In genomic region chr7:155205368-155206285, GRCh38 we compare ENCODE assay signal across 1 cellular context.
TF ChIP-seq lines count a peak whose summit lies in the region.

No MANE protein-coding gene starts in this region.

TF ChIP-seq in K562, 482 proteins besides CTCF, POLR2A, EP300 and RAD21 (continued from another document and continues in another):
- TF ChIP-seq, protein P1, sequence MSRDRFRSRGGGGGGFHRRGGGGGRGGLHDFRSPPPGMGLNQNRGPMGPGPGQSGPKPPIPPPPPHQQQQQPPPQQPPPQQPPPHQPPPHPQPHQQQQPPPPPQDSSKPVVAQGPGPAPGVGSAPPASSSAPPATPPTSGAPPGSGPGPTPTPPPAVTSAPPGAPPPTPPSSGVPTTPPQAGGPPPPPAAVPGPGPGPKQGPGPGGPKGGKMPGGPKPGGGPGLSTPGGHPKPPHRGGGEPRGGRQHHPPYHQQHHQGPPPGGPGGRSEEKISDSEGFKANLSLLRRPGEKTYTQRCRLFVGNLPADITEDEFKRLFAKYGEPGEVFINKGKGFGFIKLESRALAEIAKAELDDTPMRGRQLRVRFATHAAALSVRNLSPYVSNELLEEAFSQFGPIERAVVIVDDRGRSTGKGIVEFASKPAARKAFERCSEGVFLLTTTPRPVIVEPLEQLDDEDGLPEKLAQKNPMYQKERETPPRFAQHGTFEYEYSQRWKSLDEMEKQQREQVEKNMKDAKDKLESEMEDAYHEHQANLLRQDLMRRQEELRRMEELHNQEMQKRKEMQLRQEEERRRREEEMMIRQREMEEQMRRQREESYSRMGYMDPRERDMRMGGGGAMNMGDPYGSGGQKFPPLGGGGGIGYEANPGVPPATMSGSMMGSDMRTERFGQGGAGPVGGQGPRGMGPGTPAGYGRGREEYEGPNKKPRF (IDR thresholded peaks at IDR 0.05; ENCODE audit: low read depth, low read length) = no peak
- no peak for TF ChIP-seq ARID3A (IDR thresholded peaks at IDR 0.05; ENCODE audit: borderline replicate concordance, low read depth, low read length)
- no peak for TF ChIP-seq STAG1 (CRISPR knock-in tag; IDR thresholded peaks at IDR 0.05; ENCODE audit: borderline replicate concordance)
- peak; percentile 97 for TF ChIP-seq FOXK1 (CRISPR knock-in tag; IDR thresholded peaks at IDR 0.05; ENCODE audit: borderline replicate concordance)
- TF ChIP-seq, protein P2, sequence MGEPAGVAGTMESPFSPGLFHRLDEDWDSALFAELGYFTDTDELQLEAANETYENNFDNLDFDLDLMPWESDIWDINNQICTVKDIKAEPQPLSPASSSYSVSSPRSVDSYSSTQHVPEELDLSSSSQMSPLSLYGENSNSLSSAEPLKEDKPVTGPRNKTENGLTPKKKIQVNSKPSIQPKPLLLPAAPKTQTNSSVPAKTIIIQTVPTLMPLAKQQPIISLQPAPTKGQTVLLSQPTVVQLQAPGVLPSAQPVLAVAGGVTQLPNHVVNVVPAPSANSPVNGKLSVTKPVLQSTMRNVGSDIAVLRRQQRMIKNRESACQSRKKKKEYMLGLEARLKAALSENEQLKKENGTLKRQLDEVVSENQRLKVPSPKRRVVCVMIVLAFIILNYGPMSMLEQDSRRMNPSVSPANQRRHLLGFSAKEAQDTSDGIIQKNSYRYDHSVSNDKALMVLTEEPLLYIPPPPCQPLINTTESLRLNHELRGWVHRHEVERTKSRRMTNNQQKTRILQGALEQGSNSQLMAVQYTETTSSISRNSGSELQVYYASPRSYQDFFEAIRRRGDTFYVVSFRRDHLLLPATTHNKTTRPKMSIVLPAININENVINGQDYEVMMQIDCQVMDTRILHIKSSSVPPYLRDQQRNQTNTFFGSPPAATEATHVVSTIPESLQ (CRISPR knock-in tag; IDR thresholded peaks at IDR 0.05) = peak; percentile 99; the same call in 1 of the 2 replicates
- TF ChIP-seq HMGXB4 (CRISPR knock-in tag; IDR thresholded peaks at IDR 0.05) = peak; percentile 55; the same call in 1 of the 2 replicates
- peak; percentile 85 for TF ChIP-seq SMARCA4 (IDR thresholded peaks at IDR 0.05)
- peak; percentile 42; the same call in 1 of the 2 replicates for TF ChIP-seq DIDO1 (tag; IDR thresholded peaks at IDR 0.05; ENCODE audit: low read depth)
- TF ChIP-seq KAT2B (IDR thresholded peaks at IDR 0.05; ENCODE audit: low read depth, low read length) = no peak
- TF ChIP-seq HNRNPH1 (optimal IDR thresholded peaks at IDR 0.05; ENCODE audit: low read depth, low read length) = no peak
- TF ChIP-seq, protein P3, sequence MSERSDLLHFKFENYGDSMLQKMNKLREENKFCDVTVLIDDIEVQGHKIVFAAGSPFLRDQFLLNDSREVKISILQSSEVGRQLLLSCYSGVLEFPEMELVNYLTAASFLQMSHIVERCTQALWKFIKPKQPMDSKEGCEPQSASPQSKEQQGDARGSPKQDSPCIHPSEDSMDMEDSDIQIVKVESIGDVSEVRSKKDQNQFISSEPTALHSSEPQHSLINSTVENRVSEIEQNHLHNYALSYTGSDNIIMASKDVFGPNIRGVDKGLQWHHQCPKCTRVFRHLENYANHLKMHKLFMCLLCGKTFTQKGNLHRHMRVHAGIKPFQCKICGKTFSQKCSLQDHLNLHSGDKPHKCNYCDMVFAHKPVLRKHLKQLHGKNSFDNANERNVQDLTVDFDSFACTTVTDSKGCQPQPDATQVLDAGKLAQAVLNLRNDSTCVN (CRISPR knock-in tag; IDR thresholded peaks at IDR 0.05) = peak; percentile 99
- no peak for TF ChIP-seq MTF1 (CRISPR knock-in tag; IDR thresholded peaks at IDR 0.05; ENCODE audit: borderline replicate concordance)
- peak; percentile 95 for TF ChIP-seq CREM (IDR thresholded peaks at IDR 0.05; ENCODE audit: low read depth)
- peak; percentile 91 for TF ChIP-seq NR2C2 (CRISPR knock-in tag; IDR thresholded peaks at IDR 0.05)
- TF ChIP-seq NR2C2 (tag; IDR thresholded peaks at IDR 0.05) = peak; percentile 72
- TF ChIP-seq YBX1 (IDR thresholded peaks at IDR 0.05) = 0 out of 2 replicates have a peak, but pooled peaks have one; percentile 29
- TF ChIP-seq, protein P4, sequence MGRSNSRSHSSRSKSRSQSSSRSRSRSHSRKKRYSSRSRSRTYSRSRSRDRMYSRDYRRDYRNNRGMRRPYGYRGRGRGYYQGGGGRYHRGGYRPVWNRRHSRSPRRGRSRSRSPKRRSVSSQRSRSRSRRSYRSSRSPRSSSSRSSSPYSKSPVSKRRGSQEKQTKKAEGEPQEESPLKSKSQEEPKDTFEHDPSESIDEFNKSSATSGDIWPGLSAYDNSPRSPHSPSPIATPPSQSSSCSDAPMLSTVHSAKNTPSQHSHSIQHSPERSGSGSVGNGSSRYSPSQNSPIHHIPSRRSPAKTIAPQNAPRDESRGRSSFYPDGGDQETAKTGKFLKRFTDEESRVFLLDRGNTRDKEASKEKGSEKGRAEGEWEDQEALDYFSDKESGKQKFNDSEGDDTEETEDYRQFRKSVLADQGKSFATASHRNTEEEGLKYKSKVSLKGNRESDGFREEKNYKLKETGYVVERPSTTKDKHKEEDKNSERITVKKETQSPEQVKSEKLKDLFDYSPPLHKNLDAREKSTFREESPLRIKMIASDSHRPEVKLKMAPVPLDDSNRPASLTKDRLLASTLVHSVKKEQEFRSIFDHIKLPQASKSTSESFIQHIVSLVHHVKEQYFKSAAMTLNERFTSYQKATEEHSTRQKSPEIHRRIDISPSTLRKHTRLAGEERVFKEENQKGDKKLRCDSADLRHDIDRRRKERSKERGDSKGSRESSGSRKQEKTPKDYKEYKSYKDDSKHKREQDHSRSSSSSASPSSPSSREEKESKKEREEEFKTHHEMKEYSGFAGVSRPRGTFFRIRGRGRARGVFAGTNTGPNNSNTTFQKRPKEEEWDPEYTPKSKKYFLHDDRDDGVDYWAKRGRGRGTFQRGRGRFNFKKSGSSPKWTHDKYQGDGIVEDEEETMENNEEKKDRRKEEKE (IDR thresholded peaks at IDR 0.05; ENCODE audit: borderline replicate concordance in 1 of 2, control insufficient read depth in 1 of 2, low read depth in 2 of 2, low read length in 1 of 2) = peak in 1 of 2 experiments; percentile 25; a peak in 1 of 4 replicates
- TF ChIP-seq STAT6 (CRISPR knock-in tag; IDR thresholded peaks at IDR 0.05) = peak; percentile 93; the same call in 1 of the 2 replicates
- peak; percentile 100 for TF ChIP-seq HDGF (IDR thresholded peaks at IDR 0.05)
- TF ChIP-seq SRSF3 (IDR thresholded peaks at IDR 0.05; ENCODE audit: insufficient read depth, low read length) = peak; percentile 91; the same call in 1 of the 2 replicates
- TF ChIP-seq HINFP (tag; conservative IDR thresholded peaks at IDR 0.05; ENCODE audit: low read depth) = no peak; the same call in 1 of the 2 replicates
- TF ChIP-seq KDM1A (IDR thresholded peaks at IDR 0.05) = peak; percentile 35 to 57; a peak in 3 of 4 replicates
- no peak for TF ChIP-seq ZNF121 (CRISPR knock-in tag; conservative IDR thresholded peaks at IDR 0.05)
- TF ChIP-seq, protein P5, sequence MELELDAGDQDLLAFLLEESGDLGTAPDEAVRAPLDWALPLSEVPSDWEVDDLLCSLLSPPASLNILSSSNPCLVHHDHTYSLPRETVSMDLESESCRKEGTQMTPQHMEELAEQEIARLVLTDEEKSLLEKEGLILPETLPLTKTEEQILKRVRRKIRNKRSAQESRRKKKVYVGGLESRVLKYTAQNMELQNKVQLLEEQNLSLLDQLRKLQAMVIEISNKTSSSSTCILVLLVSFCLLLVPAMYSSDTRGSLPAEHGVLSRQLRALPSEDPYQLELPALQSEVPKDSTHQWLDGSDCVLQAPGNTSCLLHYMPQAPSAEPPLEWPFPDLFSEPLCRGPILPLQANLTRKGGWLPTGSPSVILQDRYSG (tag; conservative IDR thresholded peaks at IDR 0.05; ENCODE audit: low read depth) = no peak
- TF ChIP-seq ZNF12 (CRISPR knock-in tag; IDR thresholded peaks at IDR 0.05) = peak; percentile 78; the same call in 1 of the 2 replicates
- TF ChIP-seq NR3C1 (CRISPR knock-in tag; IDR thresholded peaks at IDR 0.05) = peak; percentile 90; the same call in 1 of the 2 replicates
- peak; percentile 66 for TF ChIP-seq PML (IDR thresholded peaks at IDR 0.05; ENCODE audit: low read length)
- no peak; the same call in 1 of the 2 replicates for TF ChIP-seq NR1H2 (CRISPR knock-in tag; IDR thresholded peaks at IDR 0.05)
- TF ChIP-seq ZNF699 (CRISPR knock-in tag; IDR thresholded peaks at IDR 0.05; ENCODE audit: insufficient replicate concordance) = no peak
- peak; percentile 97 for TF ChIP-seq ZNF175 (CRISPR knock-in tag; IDR thresholded peaks at IDR 0.05; ENCODE audit: low read depth)
- peak; percentile 83 for TF ChIP-seq TCF7 (IDR thresholded peaks at IDR 0.05; ENCODE audit: borderline replicate concordance)
- TF ChIP-seq ZNF212 (CRISPR knock-in tag; IDR thresholded peaks at IDR 0.05) = no peak
- peak; percentile 95 for TF ChIP-seq LEF1 (IDR thresholded peaks at IDR 0.05)
- no peak for TF ChIP-seq ZNF561 (CRISPR knock-in tag; conservative IDR thresholded peaks at IDR 0.05)
- no peak for TF ChIP-seq ZNF586 (CRISPR knock-in tag; conservative IDR thresholded peaks at IDR 0.05)
- peak; percentile 70; the same call in 1 of the 2 replicates for TF ChIP-seq NCOA1 (IDR thresholded peaks at IDR 0.05; ENCODE audit: low read depth)
- peak; percentile 83 for TF ChIP-seq NEUROD1 (IDR thresholded peaks at IDR 0.05; ENCODE audit: borderline replicate concordance, low read depth, low read length, partially characterized antibody)
